ENCODE assay signal across 2 cellular contexts in the genomic region with DNA sequence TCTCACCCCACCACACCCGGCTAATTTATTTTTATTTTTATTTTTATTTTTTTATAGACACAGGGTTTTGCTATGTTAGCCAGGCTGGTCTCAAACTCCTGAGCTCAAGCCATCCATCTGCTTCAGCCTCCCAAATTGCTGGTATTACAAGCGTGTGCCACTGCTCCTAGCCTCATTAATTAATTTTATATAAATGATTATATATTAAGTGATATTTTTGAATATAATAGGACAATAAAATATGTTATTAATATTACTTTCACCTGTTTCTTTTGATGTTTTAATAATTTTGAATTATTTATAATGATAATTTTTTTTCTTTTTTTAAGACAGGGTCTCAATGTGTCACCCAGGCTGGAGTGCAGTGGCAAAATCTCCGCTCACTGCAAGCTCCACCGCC.
TF ChIP-seq lines count a peak whose summit lies in the region.

No MANE protein-coding gene starts in this region.

TF ChIP-seq in WTC11, 78 proteins besides CTCF, POLR2A, EP300 and RAD21:
- TF ChIP-seq HMGA2 (CRISPR knock-in tag; IDR thresholded peaks at IDR 0.05) (peak; percentile 92), ZNF396 (CRISPR knock-in tag; IDR thresholded peaks at IDR 0.05; ENCODE audit: borderline replicate concordance) (no peak)

TF ChIP-seq in K562, 482 proteins besides CTCF, POLR2A, EP300 and RAD21:
- no peak for TF ChIP-seq U2AF2 (optimal IDR thresholded peaks at IDR 0.05; ENCODE audit: low read depth, low read length)
- no peak for TF ChIP-seq NFATC3 (IDR thresholded peaks at IDR 0.05)
- TF ChIP-seq ZSCAN29 (IDR thresholded peaks at IDR 0.05): no peak
- TF ChIP-seq, protein P1, sequence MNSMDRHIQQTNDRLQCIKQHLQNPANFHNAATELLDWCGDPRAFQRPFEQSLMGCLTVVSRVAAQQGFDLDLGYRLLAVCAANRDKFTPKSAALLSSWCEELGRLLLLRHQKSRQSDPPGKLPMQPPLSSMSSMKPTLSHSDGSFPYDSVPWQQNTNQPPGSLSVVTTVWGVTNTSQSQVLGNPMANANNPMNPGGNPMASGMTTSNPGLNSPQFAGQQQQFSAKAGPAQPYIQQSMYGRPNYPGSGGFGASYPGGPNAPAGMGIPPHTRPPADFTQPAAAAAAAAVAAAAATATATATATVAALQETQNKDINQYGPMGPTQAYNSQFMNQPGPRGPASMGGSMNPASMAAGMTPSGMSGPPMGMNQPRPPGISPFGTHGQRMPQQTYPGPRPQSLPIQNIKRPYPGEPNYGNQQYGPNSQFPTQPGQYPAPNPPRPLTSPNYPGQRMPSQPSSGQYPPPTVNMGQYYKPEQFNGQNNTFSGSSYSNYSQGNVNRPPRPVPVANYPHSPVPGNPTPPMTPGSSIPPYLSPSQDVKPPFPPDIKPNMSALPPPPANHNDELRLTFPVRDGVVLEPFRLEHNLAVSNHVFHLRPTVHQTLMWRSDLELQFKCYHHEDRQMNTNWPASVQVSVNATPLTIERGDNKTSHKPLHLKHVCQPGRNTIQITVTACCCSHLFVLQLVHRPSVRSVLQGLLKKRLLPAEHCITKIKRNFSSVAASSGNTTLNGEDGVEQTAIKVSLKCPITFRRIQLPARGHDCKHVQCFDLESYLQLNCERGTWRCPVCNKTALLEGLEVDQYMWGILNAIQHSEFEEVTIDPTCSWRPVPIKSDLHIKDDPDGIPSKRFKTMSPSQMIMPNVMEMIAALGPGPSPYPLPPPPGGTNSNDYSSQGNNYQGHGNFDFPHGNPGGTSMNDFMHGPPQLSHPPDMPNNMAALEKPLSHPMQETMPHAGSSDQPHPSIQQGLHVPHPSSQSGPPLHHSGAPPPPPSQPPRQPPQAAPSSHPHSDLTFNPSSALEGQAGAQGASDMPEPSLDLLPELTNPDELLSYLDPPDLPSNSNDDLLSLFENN (IDR thresholded peaks at IDR 0.05; ENCODE audit: low read depth in 2 of 2, low read length in 2 of 2): no peak
- TF ChIP-seq THAP7 (CRISPR knock-in tag; IDR thresholded peaks at IDR 0.05): no peak
- TF ChIP-seq IRF9 (tag; IDR thresholded peaks at IDR 0.05): no peak
- no peak for TF ChIP-seq KAT7 (CRISPR knock-in tag; IDR thresholded peaks at IDR 0.05; ENCODE audit: borderline replicate concordance)
- no peak for TF ChIP-seq SRSF3 (IDR thresholded peaks at IDR 0.05; ENCODE audit: insufficient read depth, low read length)
